Comparison of ENCODE assay signal across 8 cellular contexts in genomic region chr1:39026051-39026946, GRCh38. TPM values are rescaled to one million over a fixed set of nuclear protein-coding genes. Genes with fewer than 3 reads are reported as not detected.
DNase-seq lines count a peak whose midpoint lies in the region; ATAC-seq, FAIRE-seq and TF ChIP-seq lines count a peak whose summit lies in the region.

TSS of gene NDUFS5 (plus strand) at chr1:39026350. CDS start at chr1:39028725, 2,375 bp downstream.

- H3K27ac ChIP-seq in HUES64 (ENCODE audit: low read depth, low read length) (peak within 1 kb of the TSS; percentile 95), OCI-LY3 (ENCODE audit: low read length) (peak within 1 kb of the TSS; percentile 62), endothelial cell of umbilical vein (ENCODE audit: insufficient read depth, low read depth, low read length) (peak within 1 kb of the TSS; percentile 89)

- peak within 1 kb of the TSS; percentile 94 for H3K9ac ChIP-seq in HUES64 (ENCODE audit: low read depth, low read length)
- H3K9ac ChIP-seq in OCI-LY3 (ENCODE audit: low read length), result peak within 1 kb of the TSS; percentile 82
- peak within 1 kb of the TSS; percentile 98 for H3K9ac ChIP-seq in endothelial cell of umbilical vein (replicated peaks; ENCODE audit: extremely low read depth, insufficient read depth, low read length)

- H3K79me2 ChIP-seq in OCI-LY3 (ENCODE audit: low read length) (peaks cover 33% of the 10 kb centered on the region), endothelial cell of umbilical vein (ENCODE audit: control insufficient read depth, insufficient read depth, low read length) (peaks cover 31% of the 10 kb centered on the region)

- WGBS in HUES64, result 1% methylated on average over 51 of the region's 51 CpGs

- peak; percentile 98 for FAIRE-seq in endothelial cell of umbilical vein (lab: Jason Lieb, UNC)

- POLR2A ChIA-PET in endothelial cell of umbilical vein (lab: Charles Lee), result interaction anchor here (1.0 to 1.2 kb wide), 3 partner anchors 10 to 153 kb away, joined by 3 to 4 read pairs (median 3); partner anchors contain the start of gene MYCBP

- CTCF ChIA-PET in endothelial cell of umbilical vein (lab: Charles Lee), result interaction anchor here (0.6 to 2.4 kb wide), 13 partner anchors 8 to 549 kb away, joined by 3 to 26 read pairs (median 3); no protein-coding TSS in a partner anchor

- dilution Hi-C loops in endothelial cell of umbilical vein (cut with MboI; ENCODE audit: extremely low pct_ligation_motif_present, low sequenced_read_pairs), result no loop called here

- H2AFZ ChIP-seq in OCI-LY3 (ENCODE audit: low read depth, low read length), result peak within 1 kb of the TSS; percentile 51
- H2AFZ ChIP-seq in endothelial cell of umbilical vein (ENCODE audit: low read depth, low read length), result peak within 1 kb of the TSS; percentile 80

- DNase-seq in COR-L47 (lab: John Stamatoyannopoulos, UW), result peak; percentile 74
- peak; percentile 90 for DNase-seq in activated CD8-positive, alpha-beta memory T cell treated with anti-CD3 and anti-CD28 coated beads, Interleukin-2, amount 50 U/mL, for 48 hours
- DNase-seq in endothelial cell of umbilical vein (ENCODE audit: low read depth, low spot score), result peak; percentile 88
- peak; percentile 90 for DNase-seq in midbrain (lab: John Stamatoyannopoulos, UW)
- DNase-seq in stimulated activated CD8-positive, alpha-beta memory T cell treated with anti-CD3 and anti-CD28 coated beads, Interleukin-15, amount 100 ng/mL, for 48 hours (ENCODE audit: low read depth in 2 of 2), result peak; percentile 75 to 76

- H3K9me3 ChIP-seq in HUES64 (ENCODE audit: insufficient read depth, low read depth, low read length), result no peaks in the 10 kb centered on the region
- H3K9me3 ChIP-seq in OCI-LY3 (ENCODE audit: insufficient read depth, low read length), result no peaks in the 10 kb centered on the region
- H3K9me3 ChIP-seq in endothelial cell of umbilical vein (replicated peaks; ENCODE audit: control insufficient read depth, insufficient read depth, low read length), result no peaks in the 10 kb centered on the region

- peak; percentile 72 for ATAC-seq in GM21423 (IDR thresholded peaks at IDR 0.05; ENCODE audit: unreplicated experiment)

- BruUV-seq in endothelial cell of umbilical vein (replicated peaks; lab: Mats Ljungman, UMichigan), result TSS peak; percentile 79

- TF ChIP-seq CTCF in OCI-LY3 (IDR thresholded peaks at IDR 0.05; ENCODE audit: low read depth, low read length), result no peak
- no peak for TF ChIP-seq CTCF in endothelial cell of umbilical vein (IDR thresholded peaks at IDR 0.05; ENCODE audit: extremely low read depth in 1 of 2, insufficient read depth in 1 of 2, low read depth in 1 of 2, low read length in 2 of 2)

- H3K9me1 ChIP-seq in endothelial cell of umbilical vein (replicated peaks; ENCODE audit: control insufficient read depth, extremely low read depth, insufficient read depth, low read length), result no peaks in the 10 kb centered on the region

- H3K36me3 ChIP-seq in HUES64 (ENCODE audit: insufficient read depth, low read length) (peaks cover 29% of the 10 kb centered on the region), OCI-LY3 (replicated peaks; ENCODE audit: low read depth, low read length) (peaks cover 11% of the 10 kb centered on the region), endothelial cell of umbilical vein (ENCODE audit: control insufficient read depth in 2 of 2, extremely low read depth in 1 of 2, insufficient read depth in 2 of 2, low read length in 2 of 2) (peaks cover 4% of the 10 kb centered on the region in 2 experiments)

- intact Hi-C loops in endothelial cell of umbilical vein (cut with micrococcal nuclease), result loop anchor here (1.0 kb wide), 3 partner anchors 21 to 167 kb away; partner anchors contain the start of genes AKIRIN1 and RRAGC

- no peaks in the 10 kb centered on the region for H4K20me1 ChIP-seq in OCI-LY3 (ENCODE audit: insufficient read depth, low read length)
- no peaks in the 10 kb centered on the region for H4K20me1 ChIP-seq in endothelial cell of umbilical vein (replicated peaks; ENCODE audit: control insufficient read depth, extremely low read depth, insufficient read depth, low read length)

- H3K4me1 ChIP-seq in HUES64 (ENCODE audit: insufficient read depth, low read length) (no peaks in the 10 kb centered on the region), OCI-LY3 (ENCODE audit: low read length) (peaks cover 6% of the 10 kb centered on the region; the same call in 1 of the 2 replicates), endothelial cell of umbilical vein (ENCODE audit: control insufficient read depth, extremely low read depth, insufficient read depth, low read length) (peaks cover 7% of the 10 kb centered on the region)

- peak within 1 kb of the TSS; percentile 80 for H3K4me3 ChIP-seq in HUES64 (ENCODE audit: low read length)
- peak within 1 kb of the TSS; percentile 93 for H3K4me3 ChIP-seq in OCI-LY3 (ENCODE audit: low read length)
- H3K4me3 ChIP-seq in endothelial cell of umbilical vein (replicated peaks in 1 of 3; ENCODE audit: insufficient read depth in 1 of 3, low read depth in 1 of 3, low read length in 3 of 3), result peak within 1 kb of the TSS; percentile 45 to 86 (median 60)

- H3K27me3 ChIP-seq in HUES64 (ENCODE audit: insufficient read depth, low read length), result no peaks in the 10 kb centered on the region
- H3K27me3 ChIP-seq in OCI-LY3 (ENCODE audit: low read depth, low read length), result no peaks in the 10 kb centered on the region
- no peaks in the 10 kb centered on the region for H3K27me3 ChIP-seq in endothelial cell of umbilical vein (ENCODE audit: control insufficient read depth in 2 of 2, insufficient read depth in 2 of 2, low read length in 2 of 2)

- peak; percentile 95 for TF ChIP-seq POLR2A in endothelial cell of umbilical vein (IDR thresholded peaks at IDR 0.05; ENCODE audit: low read depth, low read length)

- H3K4me2 ChIP-seq in OCI-LY3 (ENCODE audit: low read length), result peak within 1 kb of the TSS; percentile 67
- H3K4me2 ChIP-seq in endothelial cell of umbilical vein (ENCODE audit: insufficient read depth, low read length), result peak within 1 kb of the TSS; percentile 44

TF ChIP-seq in endothelial cell of umbilical vein, 7 proteins besides CTCF, POLR2A, EP300 and RAD21:
- TF ChIP-seq FOS (IDR thresholded peaks at IDR 0.05; ENCODE audit: borderline replicate concordance, insufficient read depth, low read length), result no peak
- TF ChIP-seq GATA2 (IDR thresholded peaks at IDR 0.05; ENCODE audit: insufficient read depth, insufficient read length, low read depth, low read length), result no peak
- TF ChIP-seq MYC (IDR thresholded peaks at IDR 0.05; ENCODE audit: low read depth, low read length), result no peak
- TF ChIP-seq MAX (IDR thresholded peaks at IDR 0.05; ENCODE audit: insufficient read depth, insufficient read length), result no peak
- no peak for TF ChIP-seq EZH2 (IDR thresholded peaks at IDR 0.05; ENCODE audit: borderline replicate concordance, low read depth, low read length, severe bottlenecking)
- TF ChIP-seq JUN (IDR thresholded peaks at IDR 0.05; ENCODE audit: borderline replicate concordance, insufficient read depth, insufficient read length, low read depth), result peak; percentile 34
- TF ChIP-seq POLR2AphosphoS5 (IDR thresholded peaks at IDR 0.05; ENCODE audit: insufficient read depth, low read depth, low read length), result peak; percentile 88

RNA-seq across cellular contexts. Expression of gene NDUFS5, which starts in this region (rescaled TPM):
- 468 TPM for polyA plus RNA-seq in HUES64 (2013, experiment 1 of 2)
- polyA plus RNA-seq in HUES64 (2013, experiment 2 of 2), result 484 TPM
- total RNA-seq in endothelial cell of umbilical vein, result 325 and 327 TPM in 2 replicates
- polyA plus RNA-seq in endothelial cell of umbilical vein, result 476 and 710 TPM in 2 replicates
- 712 and 987 TPM in 2 replicates for polyA plus RNA-seq in endothelial cell of umbilical vein (2011; cell fraction: cytosol; rRNA removed)
- polyA plus RNA-seq in endothelial cell of umbilical vein (2011; cell fraction: nucleus; rRNA removed), result 211 and 347 TPM in 2 replicates
- 802 and 870 TPM in 2 replicates for polyA plus RNA-seq in endothelial cell of umbilical vein (2012)
- 295 and 396 TPM in 2 replicates for polyA minus RNA-seq in endothelial cell of umbilical vein
- polyA minus RNA-seq in endothelial cell of umbilical vein (2011; cell fraction: cytosol; rRNA and poly(A)+ RNA removed), result 168 TPM
- polyA minus RNA-seq in endothelial cell of umbilical vein (2011; cell fraction: nucleus; rRNA and poly(A)+ RNA removed), result 45.3 and 47.6 TPM in 2 replicates

Comparison
In these comparisons a context has a peak if more than half of its experiments do, and no peak if none do; other contexts are left out.
1. Peak in every context shown above with its lines: DNase-seq, ATAC-seq, H3K4me3 ChIP-seq and H3K27ac ChIP-seq.